8 cellular contexts compared by ENCODE assay signal in the genomic region with DNA sequence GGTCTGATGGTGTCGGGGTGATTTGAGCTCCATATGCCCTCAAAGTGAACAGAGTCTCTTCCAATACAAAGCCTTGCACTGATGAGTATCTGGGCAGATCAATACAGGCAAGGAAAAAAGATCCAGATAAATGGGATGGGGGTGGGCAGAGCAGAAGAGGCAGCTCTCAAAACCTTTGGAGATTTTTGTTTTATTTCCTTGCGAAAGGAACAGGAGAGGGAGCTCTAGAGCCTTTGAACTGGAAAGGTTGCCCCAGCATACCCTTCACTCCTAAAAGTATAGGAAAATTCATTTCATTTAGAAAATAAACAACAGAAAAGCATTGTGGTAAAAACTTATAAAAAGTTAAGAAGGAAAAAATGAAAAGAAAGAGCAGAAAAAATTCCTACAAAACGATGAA. TPM values are rescaled to one million over a fixed set of nuclear protein-coding genes. Genes with fewer than 3 reads are reported as not detected.
DNase-seq lines count a peak whose midpoint lies in the region; ATAC-seq and TF ChIP-seq lines count a peak whose summit lies in the region.

No MANE protein-coding gene starts in this region.

- WGBS in thyroid gland, 2 donors = 40 to 41% methylated on average over 3 of the region's 3 CpGs

- no peak for TF ChIP-seq POLR2A in thyroid gland (IDR thresholded peaks at IDR 0.05)

- DNase-seq in AML-193 (lab: John Stamatoyannopoulos, UW) = peak; percentile 33 to 34
- DNase-seq in HCEC 1CT = peak; percentile 25
- peak; percentile 16 for DNase-seq in hepatic stellate cell (ENCODE audit: low spot score)
- no peak for DNase-seq in D341Med (ENCODE audit: low spot score)
- DNase-seq in thyroid gland = no peak
- DNase-seq in middle frontal gyrus (ENCODE audit: extremely low spot score, low spot score) = no peak

- H3K27ac ChIP-seq in thyroid gland = no peak overlapping the region

- no peaks in the 10 kb centered on the region for H3K36me3 ChIP-seq in thyroid gland

- no peaks in the 10 kb centered on the region for H3K9me3 ChIP-seq in thyroid gland

- H3K4me1 ChIP-seq in thyroid gland = no peaks in the 10 kb centered on the region

- peak in 1 of 6 experiments; percentile 31 for TF ChIP-seq CTCF in thyroid gland (IDR thresholded peaks at IDR 0.05)

- H3K4me3 ChIP-seq in thyroid gland (replicated peaks in 1 of 3) = no peak overlapping the region

- intact Hi-C loops in thyroid gland (cut with DNase I) = no loop called here

- peak; percentile 47; the same call in 1 of the 3 replicates for ATAC-seq in SK-N-SH treated with all-trans-retinoic acid at 6 μM for 48 hours
- ATAC-seq in GM18870 (IDR thresholded peaks at IDR 0.05; ENCODE audit: unreplicated experiment) = no peak

- H3K27me3 ChIP-seq in thyroid gland = no peaks in the 10 kb centered on the region

TF ChIP-seq in SK-N-SH treated with all-trans-retinoic acid at 6 μM for 48 hours, 23 proteins besides CTCF, POLR2A, EP300 and RAD21:
- TF ChIP-seq ESRRG (CRISPR knock-in tag; IDR thresholded peaks at IDR 0.05) = no peak
- TF ChIP-seq GLIS3 (CRISPR knock-in tag; IDR thresholded peaks at IDR 0.05) = no peak
- no peak for TF ChIP-seq TOX (CRISPR knock-in tag; IDR thresholded peaks at IDR 0.05; ENCODE audit: borderline replicate concordance)
- TF ChIP-seq ARNTL (CRISPR knock-in tag; IDR thresholded peaks at IDR 0.05; ENCODE audit: borderline replicate concordance, low read depth) = no peak
- TF ChIP-seq ZFP3 (CRISPR knock-in tag; IDR thresholded peaks at IDR 0.05) = no peak
- TF ChIP-seq CSDC2 (CRISPR knock-in tag; IDR thresholded peaks at IDR 0.05) = no peak
- no peak for TF ChIP-seq PPARA (CRISPR knock-in tag; IDR thresholded peaks at IDR 0.05; ENCODE audit: borderline replicate concordance)
- TF ChIP-seq, protein P1, sequence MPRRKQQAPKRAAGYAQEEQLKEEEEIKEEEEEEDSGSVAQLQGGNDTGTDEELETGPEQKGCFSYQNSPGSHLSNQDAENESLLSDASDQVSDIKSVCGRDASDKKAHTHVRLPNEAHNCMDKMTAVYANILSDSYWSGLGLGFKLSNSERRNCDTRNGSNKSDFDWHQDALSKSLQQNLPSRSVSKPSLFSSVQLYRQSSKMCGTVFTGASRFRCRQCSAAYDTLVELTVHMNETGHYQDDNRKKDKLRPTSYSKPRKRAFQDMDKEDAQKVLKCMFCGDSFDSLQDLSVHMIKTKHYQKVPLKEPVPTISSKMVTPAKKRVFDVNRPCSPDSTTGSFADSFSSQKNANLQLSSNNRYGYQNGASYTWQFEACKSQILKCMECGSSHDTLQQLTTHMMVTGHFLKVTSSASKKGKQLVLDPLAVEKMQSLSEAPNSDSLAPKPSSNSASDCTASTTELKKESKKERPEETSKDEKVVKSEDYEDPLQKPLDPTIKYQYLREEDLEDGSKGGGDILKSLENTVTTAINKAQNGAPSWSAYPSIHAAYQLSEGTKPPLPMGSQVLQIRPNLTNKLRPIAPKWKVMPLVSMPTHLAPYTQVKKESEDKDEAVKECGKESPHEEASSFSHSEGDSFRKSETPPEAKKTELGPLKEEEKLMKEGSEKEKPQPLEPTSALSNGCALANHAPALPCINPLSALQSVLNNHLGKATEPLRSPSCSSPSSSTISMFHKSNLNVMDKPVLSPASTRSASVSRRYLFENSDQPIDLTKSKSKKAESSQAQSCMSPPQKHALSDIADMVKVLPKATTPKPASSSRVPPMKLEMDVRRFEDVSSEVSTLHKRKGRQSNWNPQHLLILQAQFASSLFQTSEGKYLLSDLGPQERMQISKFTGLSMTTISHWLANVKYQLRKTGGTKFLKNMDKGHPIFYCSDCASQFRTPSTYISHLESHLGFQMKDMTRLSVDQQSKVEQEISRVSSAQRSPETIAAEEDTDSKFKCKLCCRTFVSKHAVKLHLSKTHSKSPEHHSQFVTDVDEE (CRISPR knock-in tag; IDR thresholded peaks at IDR 0.05) = no peak
- no peak for TF ChIP-seq ZNF8 (CRISPR knock-in tag; IDR thresholded peaks at IDR 0.05)
- TF ChIP-seq, protein P2, sequence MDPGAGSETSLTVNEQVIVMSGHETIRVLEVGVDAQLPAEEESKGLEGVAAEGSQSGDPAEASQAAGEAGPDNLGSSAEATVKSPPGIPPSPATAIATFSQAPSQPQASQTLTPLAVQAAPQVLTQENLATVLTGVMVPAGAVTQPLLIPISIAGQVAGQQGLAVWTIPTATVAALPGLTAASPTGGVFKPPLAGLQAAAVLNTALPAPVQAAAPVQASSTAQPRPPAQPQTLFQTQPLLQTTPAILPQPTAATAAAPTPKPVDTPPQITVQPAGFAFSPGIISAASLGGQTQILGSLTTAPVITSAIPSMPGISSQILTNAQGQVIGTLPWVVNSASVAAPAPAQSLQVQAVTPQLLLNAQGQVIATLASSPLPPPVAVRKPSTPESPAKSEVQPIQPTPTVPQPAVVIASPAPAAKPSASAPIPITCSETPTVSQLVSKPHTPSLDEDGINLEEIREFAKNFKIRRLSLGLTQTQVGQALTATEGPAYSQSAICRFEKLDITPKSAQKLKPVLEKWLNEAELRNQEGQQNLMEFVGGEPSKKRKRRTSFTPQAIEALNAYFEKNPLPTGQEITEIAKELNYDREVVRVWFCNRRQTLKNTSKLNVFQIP (CRISPR knock-in tag; IDR thresholded peaks at IDR 0.05; ENCODE audit: borderline replicate concordance, low read depth) = no peak
- TF ChIP-seq ZNF565 (CRISPR knock-in tag; conservative IDR thresholded peaks at IDR 0.05; ENCODE audit: low read depth) = no peak
- TF ChIP-seq, protein P3, sequence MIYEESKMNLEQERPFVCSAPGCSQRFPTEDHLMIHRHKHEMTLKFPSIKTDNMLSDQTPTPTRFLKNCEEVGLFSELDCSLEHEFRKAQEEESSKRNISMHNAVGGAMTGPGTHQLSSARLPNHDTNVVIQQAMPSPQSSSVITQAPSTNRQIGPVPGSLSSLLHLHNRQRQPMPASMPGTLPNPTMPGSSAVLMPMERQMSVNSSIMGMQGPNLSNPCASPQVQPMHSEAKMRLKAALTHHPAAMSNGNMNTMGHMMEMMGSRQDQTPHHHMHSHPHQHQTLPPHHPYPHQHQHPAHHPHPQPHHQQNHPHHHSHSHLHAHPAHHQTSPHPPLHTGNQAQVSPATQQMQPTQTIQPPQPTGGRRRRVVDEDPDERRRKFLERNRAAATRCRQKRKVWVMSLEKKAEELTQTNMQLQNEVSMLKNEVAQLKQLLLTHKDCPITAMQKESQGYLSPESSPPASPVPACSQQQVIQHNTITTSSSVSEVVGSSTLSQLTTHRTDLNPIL (CRISPR knock-in tag; IDR thresholded peaks at IDR 0.05; ENCODE audit: low read depth) = no peak
- TF ChIP-seq TCF4 (CRISPR knock-in tag; IDR thresholded peaks at IDR 0.05; ENCODE audit: borderline replicate concordance) = no peak
- no peak for TF ChIP-seq ZFP30 (CRISPR knock-in tag; IDR thresholded peaks at IDR 0.05)
- no peak for TF ChIP-seq OSR1 (CRISPR knock-in tag; IDR thresholded peaks at IDR 0.05)
- TF ChIP-seq ISL1 (CRISPR knock-in tag; IDR thresholded peaks at IDR 0.05) = no peak
- TF ChIP-seq, protein P4, sequence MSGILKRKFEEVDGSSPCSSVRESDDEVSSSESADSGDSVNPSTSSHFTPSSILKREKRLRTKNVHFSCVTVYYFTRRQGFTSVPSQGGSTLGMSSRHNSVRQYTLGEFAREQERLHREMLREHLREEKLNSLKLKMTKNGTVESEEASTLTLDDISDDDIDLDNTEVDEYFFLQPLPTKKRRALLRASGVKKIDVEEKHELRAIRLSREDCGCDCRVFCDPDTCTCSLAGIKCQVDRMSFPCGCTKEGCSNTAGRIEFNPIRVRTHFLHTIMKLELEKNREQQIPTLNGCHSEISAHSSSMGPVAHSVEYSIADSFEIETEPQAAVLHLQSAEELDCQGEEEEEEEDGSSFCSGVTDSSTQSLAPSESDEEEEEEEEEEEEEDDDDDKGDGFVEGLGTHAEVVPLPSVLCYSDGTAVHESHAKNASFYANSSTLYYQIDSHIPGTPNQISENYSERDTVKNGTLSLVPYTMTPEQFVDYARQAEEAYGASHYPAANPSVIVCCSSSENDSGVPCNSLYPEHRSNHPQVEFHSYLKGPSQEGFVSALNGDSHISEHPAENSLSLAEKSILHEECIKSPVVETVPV (CRISPR knock-in tag; IDR thresholded peaks at IDR 0.05) = no peak
- TF ChIP-seq BACH2 (CRISPR knock-in tag; IDR thresholded peaks at IDR 0.05; ENCODE audit: borderline replicate concordance) = no peak
- no peak for TF ChIP-seq ZC3H10 (CRISPR knock-in tag; IDR thresholded peaks at IDR 0.05)

RNA-seq across cellular contexts. Expression of a gene that starts 31.4 kb away (rescaled TPM):
- total RNA-seq in thyroid gland = under 1 TPM in 1 of 4 donors, not detected in 3; 0.11 TPM

Comparison
In these comparisons a context has a peak if more than half of its experiments do, and no peak if none do; other contexts are left out.
1. DNase-seq: peak in AML-193 (2 of 2), HCEC 1CT (single experiment) and hepatic stellate cell (single experiment); none in D341Med (single experiment), thyroid gland (0 of 2) and middle frontal gyrus (single experiment).